In genomic region chr10:4217653-4218052, GRCh38 we compare ENCODE assay signal across 23 cellular contexts.
"Had no signal": no experiment of that assay in that cellular context is flagged by ENCODE, and none has a peak within 500 bp of the region (broad histone marks: within the 10 kb centered on the region; RNA-seq: fewer than 3 reads in every experiment).

No MANE protein-coding gene starts in this region.

- H3K36me3 ChIP-seq: gastroesophageal sphincter, pancreas, prostate gland, spleen had no signal

- ATAC-seq: activated T-cell treated with anti-CD3 and anti-CD28 coated beads, Interleukin-2, amount 50 U/mL, for 4 hours; activated T-helper 17 cell treated with anti-CD3 and anti-CD28 coated beads, Interleukin-2, amount 50 U/mL, for 72 hours; gastroesophageal sphincter; left lobe of liver; pancreas had no signal

- H3K4me3 ChIP-seq: gastroesophageal sphincter, lung, pancreas, prostate gland, spleen had no signal

- H3K27ac ChIP-seq: gastroesophageal sphincter, pancreas, prostate gland, spleen had no signal

- H3K27me3 ChIP-seq: gastroesophageal sphincter, pancreas, spleen had no signal

- H3K4me1 ChIP-seq: pancreas, prostate gland, spleen had no signal

- DNase-seq: activated CD4-positive, alpha-beta memory T cell treated with anti-CD3 and anti-CD28 coated beads, Interleukin-2, amount 10 ng/mL, durations not matched to agents 7 days and 5 days; activated CD4-positive, alpha-beta T cell treated with anti-CD3 and anti-CD28 coated beads, Interleukin-2, amount 10 ng/mL, durations not matched to agents 7 days and 5 days; activated CD4-positive, CD25-positive, alpha-beta regulatory T cell treated with anti-CD3 and anti-CD28 coated beads, Interleukin-2, amount 50 U/mL, for 72 hours; activated gamma-delta T cell treated with Interleukin-2 at 50 U/mL for 16 hours; activated naive CD4-positive, alpha-beta T cell treated with anti-CD3 and anti-CD28 coated beads, Interleukin-2, amount 50 U/mL, for 16 hours; activated T-cell treated with anti-CD3 and anti-CD28 coated beads, Interleukin-2, amount 50 U/mL, for 4 hours; amniotic stem cell; hypothalamus; immature natural killer cell; naive B cell; nephron progenitor cell; nucleus accumbens; pancreas; right cardiac atrium; spleen; stimulated activated naive CD4-positive, alpha-beta T cell; T-helper 2 cell; trophoblast cell had no signal

- H3K9me3 ChIP-seq: gastroesophageal sphincter, pancreas, prostate gland, spleen had no signal
